ENCODE assay signal across 25 cellular contexts in the genomic region with DNA sequence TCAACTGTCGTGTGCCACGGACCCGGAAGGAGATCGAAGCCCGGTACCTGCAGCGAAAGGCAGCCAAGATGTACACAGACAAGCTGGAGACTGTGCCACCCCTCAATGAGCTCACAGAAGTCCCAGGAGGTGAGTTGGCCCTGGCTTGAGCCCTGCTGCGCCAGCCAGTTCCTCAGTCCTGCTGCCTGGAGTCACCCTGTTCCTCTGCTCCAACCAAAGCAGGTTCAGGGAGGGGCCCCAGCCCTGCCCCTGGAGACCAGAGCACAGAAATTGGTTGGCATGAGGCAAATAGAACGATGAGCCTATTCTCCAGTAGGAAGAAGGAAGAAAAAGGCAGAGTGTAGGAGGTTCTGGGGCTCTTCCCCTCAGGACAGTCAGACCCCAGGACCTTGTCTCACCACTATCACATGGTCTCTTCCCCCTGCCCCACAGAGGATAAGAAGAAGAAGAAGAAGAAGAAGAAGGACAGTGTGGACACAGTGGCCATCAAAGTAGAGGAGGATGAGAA. TPM values are rescaled to one million over a fixed set of nuclear protein-coding genes. Genes with fewer than 3 reads are reported as not detected.
"Had no signal": no experiment of that assay in that cellular context is flagged by ENCODE, and none has a peak within 500 bp of the region (broad histone marks: within the 10 kb centered on the region; RNA-seq: fewer than 3 reads in every experiment).

No MANE protein-coding gene starts in this region.

- DNase-seq: activated CD4-positive, alpha-beta T cell treated with anti-CD3 and anti-CD28 coated beads, Interleukin-2, amount 10 ng/mL, durations not matched to agents 24 days and 14 days; brain microvascular endothelial cell; colonic mucosa; foreskin keratinocyte; glutamatergic neuron; hypothalamus; kidney; naive B cell; stimulated activated CD4-positive, alpha-beta T cell treated with anti-CD3 and anti-CD28 coated beads, Interleukin-4, amount 100 ng/mL, for 4 hours; stimulated activated naive B cell treated with anti-CD40 and anti-IgM and Interleukin-4, amounts not matched to agents 10 μg/mL and 1 μg/mL and 100 μg/mL, for 72 hours had no signal

- H3K27ac Mint-ChIP-seq: activated CD4-positive, alpha-beta T cell treated with anti-CD3 and anti-CD28 coated beads, Interleukin-2, amount 10 ng/mL, durations not matched to agents 24 days and 14 days; memory B cell; stimulated activated naive B cell treated with anti-CD40 and anti-IgM and Interleukin-4, amounts not matched to agents 10 μg/mL and 1 μg/mL and 100 μg/mL, for 72 hours; T-cell; WTC11 had no signal

- ATAC-seq: foreskin keratinocyte; right lobe of liver; SK-N-SH treated with all-trans-retinoic acid at 6 μM for 48 hours; stimulated activated naive B cell treated with anti-CD40 and anti-IgM and Interleukin-4, amounts not matched to agents 10 μg/mL and 1 μg/mL and 100 μg/mL, for 72 hours; T-cell; WTC11 had no signal

- H3K27me3 Mint-ChIP-seq: activated CD4-positive, alpha-beta T cell treated with anti-CD3 and anti-CD28 coated beads, Interleukin-2, amount 10 ng/mL, durations not matched to agents 24 days and 14 days; central memory CD8-positive, alpha-beta T cell; T-cell had no signal

- H3K36me3 ChIP-seq: brain microvascular endothelial cell, colonic mucosa, neutrophil, right lobe of liver, thoracic aorta had no signal

- H3K36me3 Mint-ChIP-seq: memory B cell; naive B cell; stimulated activated naive B cell treated with anti-CD40 and anti-IgM and Interleukin-4, amounts not matched to agents 10 μg/mL and 1 μg/mL and 100 μg/mL, for 72 hours; WTC11 had no signal

- H3K27ac ChIP-seq: brain microvascular endothelial cell, colonic mucosa, foreskin keratinocyte, neutrophil, parathyroid adenoma, right lobe of liver, thoracic aorta, upper lobe of left lung had no signal

- H3K4me3 Mint-ChIP-seq: activated CD4-positive, alpha-beta T cell treated with anti-CD3 and anti-CD28 coated beads, Interleukin-2, amount 10 ng/mL, durations not matched to agents 24 days and 14 days; central memory CD8-positive, alpha-beta T cell; memory B cell; naive B cell; stimulated activated naive B cell treated with anti-CD40 and anti-IgM and Interleukin-4, amounts not matched to agents 10 μg/mL and 1 μg/mL and 100 μg/mL, for 72 hours; T-cell; WTC11 had no signal

- H3K4me3 ChIP-seq: colonic mucosa, right lobe of liver, smooth muscle cell, thoracic aorta, upper lobe of left lung had no signal

- H3K4me1 ChIP-seq: colonic mucosa, parathyroid adenoma, right lobe of liver, upper lobe of left lung had no signal

- H3K9me3 Mint-ChIP-seq: activated CD4-positive, alpha-beta T cell treated with anti-CD3 and anti-CD28 coated beads, Interleukin-2, amount 10 ng/mL, durations not matched to agents 24 days and 14 days; central memory CD8-positive, alpha-beta T cell; memory B cell; naive B cell; stimulated activated naive B cell treated with anti-CD40 and anti-IgM and Interleukin-4, amounts not matched to agents 10 μg/mL and 1 μg/mL and 100 μg/mL, for 72 hours; T-cell; WTC11 had no signal

- H3K9me3 ChIP-seq: colonic mucosa, neutrophil, right lobe of liver, thoracic aorta, upper lobe of left lung had no signal

- H3K4me1 Mint-ChIP-seq: activated CD4-positive, alpha-beta T cell treated with anti-CD3 and anti-CD28 coated beads, Interleukin-2, amount 10 ng/mL, durations not matched to agents 24 days and 14 days; central memory CD8-positive, alpha-beta T cell; naive B cell had no signal

RNA-seq across cellular contexts. Expression of a gene that starts 8.0 kb away (rescaled TPM):
- total RNA-seq: activated CD4-positive, alpha-beta T cell treated with anti-CD3 and anti-CD28 coated beads, Interleukin-2, amount 10 ng/mL, durations not matched to agents 24 days and 14 days; epithelial cell of proximal tubule; foreskin keratinocyte; thoracic aorta had no signal

RNA-seq across cellular contexts. Expression of a gene that starts 8.5 kb away (rescaled TPM):
- total RNA-seq: activated CD4-positive, alpha-beta T cell treated with anti-CD3 and anti-CD28 coated beads, Interleukin-2, amount 10 ng/mL, durations not matched to agents 24 days and 14 days; aorta; colonic mucosa; epithelial cell of proximal tubule; fibroblast of lung; foreskin keratinocyte; mononuclear cell; T-cell had no signal
